In genomic region chr22:20016734-20017621, GRCh38 we compare ENCODE assay signal across 8 cellular contexts. TPM values are rescaled to one million over a fixed set of nuclear protein-coding genes. Genes with fewer than 3 reads are reported as not detected.
DNase-seq lines count a peak whose midpoint lies in the region; ATAC-seq and TF ChIP-seq lines count a peak whose summit lies in the region.

Gene ARVCF, minus strand, starts transcription at chr22:20016823. Its CDS starts 26,029 bp downstream, at chr22:19990794.

- no peaks in the 10 kb centered on the region for H3K36me3 Mint-ChIP-seq in CD14-positive monocyte
- H3K36me3 Mint-ChIP-seq in activated T-cell treated with anti-CD3 and anti-CD28 coated beads, Interleukin-2, amount 50 U/mL, for 4 hours (ENCODE audit: insufficient read depth), result no peaks in the 10 kb centered on the region

- peak within 1 kb of the TSS; percentile 85 to 94 for H3K4me3 Mint-ChIP-seq in CD14-positive monocyte
- H3K4me3 Mint-ChIP-seq in activated T-cell treated with anti-CD3 and anti-CD28 coated beads, Interleukin-2, amount 50 U/mL, for 4 hours, result peak within 1 kb of the TSS; percentile 86

- BruUV-seq in PC-3 (replicated peaks; lab: Mats Ljungman, UMichigan), result no TSS peak

- H3K27me3 ChIP-seq in HUES6 (ENCODE audit: control insufficient read depth, insufficient read depth, low read length), result peaks cover 60% of the 10 kb centered on the region
- H3K27me3 ChIP-seq in PC-3 (ENCODE audit: low read length), result no peaks in the 10 kb centered on the region
- peaks cover 15% of the 10 kb centered on the region for H3K27me3 ChIP-seq in mucosa of stomach (ENCODE audit: control insufficient read depth, insufficient read depth, low read length)

- H3F3A ChIP-seq in PC-3 (ENCODE audit: low read length, unreplicated experiment), result no peaks in the 10 kb centered on the region

- DNase-seq in CD14-positive monocyte (ENCODE audit: low spot score) (peak; percentile 87), PC-3 (peak; percentile 86)
- peak; percentile 87 for DNase-seq in activated T-cell treated with anti-CD3 and anti-CD28 coated beads, Interleukin-2, amount 50 U/mL, for 4 hours
- DNase-seq in stimulated activated CD8-positive, alpha-beta memory T cell treated with anti-CD3 and anti-CD28 coated beads, Interleukin-4, amount 100 ng/mL, for 4 hours (ENCODE audit: low read depth in 2 of 2, low spot score in 1 of 2), result peak; percentile 80 to 81

- peaks cover 37 to 53% (median 45%) of the 10 kb centered on the region in 3 donors for H3K27me3 Mint-ChIP-seq in CD14-positive monocyte (ENCODE audit: low read depth in 3 of 3)
- H3K27me3 Mint-ChIP-seq in activated T-cell treated with anti-CD3 and anti-CD28 coated beads, Interleukin-2, amount 50 U/mL, for 4 hours (ENCODE audit: low read depth), result no peaks in the 10 kb centered on the region

- POLR2A ChIA-PET in PC-3 (lab: Charles Lee; ENCODE audit: unreplicated experiment), result no interaction called here

- H3K9me2 ChIP-seq in PC-3 (replicated peaks; ENCODE audit: low read length), result no peaks in the 10 kb centered on the region

- peak; percentile 52 for ATAC-seq in GM19438 (IDR thresholded peaks at IDR 0.05; ENCODE audit: low read depth, unreplicated experiment)
- peak; percentile 64 for ATAC-seq in PC-3
- ATAC-seq in activated T-cell treated with anti-CD3 and anti-CD28 coated beads, Interleukin-2, amount 50 U/mL, for 4 hours, result peak; percentile 71 to 77
- peak; percentile 54 for ATAC-seq in esophagus mucosa

- H3K36me3 ChIP-seq in HUES6 (ENCODE audit: control insufficient read depth, insufficient read depth, low read length) (no peaks in the 10 kb centered on the region), PC-3 (ENCODE audit: low read depth, low read length) (no peaks in the 10 kb centered on the region), mucosa of stomach (ENCODE audit: control insufficient read depth, insufficient read depth, low read length) (no peaks in the 10 kb centered on the region)

- peaks cover 21% of the 10 kb centered on the region for H3K4me1 ChIP-seq in HUES6 (ENCODE audit: control insufficient read depth, insufficient read depth, low read length)
- H3K4me1 ChIP-seq in PC-3 (ENCODE audit: insufficient read depth, low read length), result peaks cover 10% of the 10 kb centered on the region
- H3K4me1 ChIP-seq in mucosa of stomach (ENCODE audit: control insufficient read depth, insufficient read depth, low read length), result peaks cover 31% of the 10 kb centered on the region

- intact Hi-C loops in CD14-positive monocyte (cut with micrococcal nuclease) (loop anchor here in 1 of 2 donors (5.0 to 10.0 kb wide), 2 partner anchors 162 to 540 kb away; partner anchors contain the start of genes CDC45, GNB1L, RTL10 and UFD1), PC-3 (cut with micrococcal nuclease) (no loop called here)

- H3K27ac ChIP-seq in HUES6 (ENCODE audit: low read depth, low read length) (no peak within 1 kb of the TSS), PC-3 (ENCODE audit: low read length) (no peak within 1 kb of the TSS)

- H2AFZ ChIP-seq in PC-3 (ENCODE audit: low read length), result peak within 1 kb of the TSS; percentile 68

- H3K9me3 ChIP-seq in HUES6 (ENCODE audit: control insufficient read depth, insufficient read depth, low read depth, low read length), result no peaks in the 10 kb centered on the region
- no peaks in the 10 kb centered on the region for H3K9me3 ChIP-seq in PC-3 (ENCODE audit: low read length)
- H3K9me3 ChIP-seq in mucosa of stomach (ENCODE audit: control insufficient read depth, low read length), result no peaks in the 10 kb centered on the region

- H4K20me1 ChIP-seq in PC-3 (ENCODE audit: low read length), result no peaks in the 10 kb centered on the region

- H3K4me3 ChIP-seq in HUES6 (ENCODE audit: low read depth, low read length), result peak within 1 kb of the TSS; percentile 82
- H3K4me3 ChIP-seq in PC-3 (ENCODE audit: low read length), result peak within 1 kb of the TSS; percentile 61
- H3K4me3 ChIP-seq in mucosa of stomach (ENCODE audit: low read length), result peak within 1 kb of the TSS; percentile 82

- H3K9ac ChIP-seq in HUES6 (ENCODE audit: low read length) (no peak within 1 kb of the TSS), PC-3 (ENCODE audit: low read length) (peak within 1 kb of the TSS; percentile 41; the same call in 1 of the 2 replicates), mucosa of stomach (ENCODE audit: low read length) (peak within 1 kb of the TSS; percentile 61)

- no peak within 1 kb of the TSS for H3K27ac Mint-ChIP-seq in CD14-positive monocyte

- H3K9me3 Mint-ChIP-seq in CD14-positive monocyte, result peaks cover 0 to 8% (median 0%) of the 10 kb centered on the region in 7 donors
- H3K9me3 Mint-ChIP-seq in activated T-cell treated with anti-CD3 and anti-CD28 coated beads, Interleukin-2, amount 50 U/mL, for 4 hours, result no peaks in the 10 kb centered on the region

- H3K79me2 ChIP-seq in PC-3 (ENCODE audit: low read length), result peaks cover 9% of the 10 kb centered on the region

- CTCF ChIA-PET in PC-3 (lab: Charles Lee), result no interaction called here

- peaks cover 17% of the 10 kb centered on the region for H3K4me1 Mint-ChIP-seq in CD14-positive monocyte
- peaks cover 21% of the 10 kb centered on the region for H3K4me1 Mint-ChIP-seq in activated T-cell treated with anti-CD3 and anti-CD28 coated beads, Interleukin-2, amount 50 U/mL, for 4 hours (ENCODE audit: low read depth)

- H3K4me2 ChIP-seq in PC-3 (ENCODE audit: low read length), result peak within 1 kb of the TSS; percentile 79

- TF ChIP-seq CTCF in CD14-positive monocyte (IDR thresholded peaks at IDR 0.05) (no peak), PC-3 (conservative IDR thresholded peaks at IDR 0.05; ENCODE audit: low read depth, low read length) (no peak)

RNA-seq across cellular contexts. Expression of gene ARVCF, which starts in this region (rescaled TPM):
- under 1 TPM; 0.31 to 0.44 TPM for polyA plus RNA-seq in CD14-positive monocyte
- total RNA-seq in PC-3 (2014; rRNA removed) (19.7 and 20.0 TPM in 2 replicates), esophagus mucosa (3.1 TPM)
- 1 to 10 TPM; 2.3 to 3.6 (median 2.8) TPM for total RNA-seq in activated T-cell treated with anti-CD3 and anti-CD28 coated beads, Interleukin-2, amount 50 U/mL, for 4 hours

Comparison
In these comparisons a context has a peak if more than half of its experiments do, and no peak if none do; other contexts are left out.
1. Peak in DNase-seq in CD14-positive monocyte; RNA of the gene not detected or under 1 TPM.